8 cellular contexts compared by ENCODE assay signal in genomic region chr7:95686109-95686508, GRCh38.
A peak's percentile ranks its signal among the peaks of the same experiment; 100 is the strongest.
DNase-seq lines count a peak whose midpoint lies in the region; ATAC-seq and TF ChIP-seq lines count a peak whose summit lies in the region.

No MANE protein-coding gene starts in this region.

- H3K27me3 Mint-ChIP-seq in endothelial cell (ENCODE audit: unreplicated experiment) = no peaks in the 10 kb centered on the region
- peaks cover 3% of the 10 kb centered on the region for H3K27me3 Mint-ChIP-seq in activated T-helper 17 cell treated with anti-CD3 and anti-CD28 coated beads, Interleukin-2, amount 50 U/mL, for 72 hours

- no peak for TF ChIP-seq CTCF in endothelial cell (IDR thresholded peaks at IDR 0.05; ENCODE audit: unreplicated experiment)

- in situ Hi-C loops in KBM-7 (cut with MboI; ENCODE audit: low pct_unique_long_range_greater_than_20kb, low sequenced_read_pairs) = no loop called here

- no peaks in the 10 kb centered on the region for H3K36me3 Mint-ChIP-seq in endothelial cell (ENCODE audit: low read depth, unreplicated experiment)
- H3K36me3 Mint-ChIP-seq in activated T-helper 17 cell treated with anti-CD3 and anti-CD28 coated beads, Interleukin-2, amount 50 U/mL, for 72 hours (ENCODE audit: low read depth) = no peaks in the 10 kb centered on the region

- H3K4me3 Mint-ChIP-seq in endothelial cell (ENCODE audit: unreplicated experiment) = no peak overlapping the region
- H3K4me3 Mint-ChIP-seq in activated T-helper 17 cell treated with anti-CD3 and anti-CD28 coated beads, Interleukin-2, amount 50 U/mL, for 72 hours = no peak overlapping the region

- H3K4me1 Mint-ChIP-seq in endothelial cell (ENCODE audit: unreplicated experiment) = peaks cover 6% of the 10 kb centered on the region
- no peaks in the 10 kb centered on the region for H3K4me1 Mint-ChIP-seq in activated T-helper 17 cell treated with anti-CD3 and anti-CD28 coated beads, Interleukin-2, amount 50 U/mL, for 72 hours

- peak; percentile 62 for DNase-seq in ELR (ENCODE audit: low read depth)
- DNase-seq in KBM-7 = peak; percentile 39
- DNase-seq in OCI-M1 (lab: John Stamatoyannopoulos, UW) = peak; percentile 91
- DNase-seq in endothelial cell (ENCODE audit: low spot score) = peak; percentile 34
- peak; percentile 68 for DNase-seq in midbrain (lab: John Stamatoyannopoulos, UW)

- H3K9me3 Mint-ChIP-seq in endothelial cell (ENCODE audit: unreplicated experiment) = no peaks in the 10 kb centered on the region
- H3K9me3 Mint-ChIP-seq in activated T-helper 17 cell treated with anti-CD3 and anti-CD28 coated beads, Interleukin-2, amount 50 U/mL, for 72 hours = no peaks in the 10 kb centered on the region

- no peak for ATAC-seq in GM21515 (IDR thresholded peaks at IDR 0.05; ENCODE audit: unreplicated experiment)
- no peak for ATAC-seq in activated T-helper 17 cell treated with anti-CD3 and anti-CD28 coated beads, Interleukin-2, amount 50 U/mL, for 72 hours (replicated peaks)
- no peak for ATAC-seq in HG03342 (IDR thresholded peaks at IDR 0.05; ENCODE audit: unreplicated experiment)

- no peak overlapping the region for H3K27ac Mint-ChIP-seq in endothelial cell (ENCODE audit: unreplicated experiment)
- no peak overlapping the region for H3K27ac Mint-ChIP-seq in activated T-helper 17 cell treated with anti-CD3 and anti-CD28 coated beads, Interleukin-2, amount 50 U/mL, for 72 hours

Comparison
In these comparisons a context has a peak if more than half of its experiments do, and no peak if none do; other contexts are left out.
1. DNase-seq: peak in every context shown above with its lines; median percentile 91 in OCI-M1; 68 in midbrain; 62 in ELR; 39 in KBM-7; 34 in endothelial cell.